ENCODE assay signal across 8 cellular contexts in the genomic region with DNA sequence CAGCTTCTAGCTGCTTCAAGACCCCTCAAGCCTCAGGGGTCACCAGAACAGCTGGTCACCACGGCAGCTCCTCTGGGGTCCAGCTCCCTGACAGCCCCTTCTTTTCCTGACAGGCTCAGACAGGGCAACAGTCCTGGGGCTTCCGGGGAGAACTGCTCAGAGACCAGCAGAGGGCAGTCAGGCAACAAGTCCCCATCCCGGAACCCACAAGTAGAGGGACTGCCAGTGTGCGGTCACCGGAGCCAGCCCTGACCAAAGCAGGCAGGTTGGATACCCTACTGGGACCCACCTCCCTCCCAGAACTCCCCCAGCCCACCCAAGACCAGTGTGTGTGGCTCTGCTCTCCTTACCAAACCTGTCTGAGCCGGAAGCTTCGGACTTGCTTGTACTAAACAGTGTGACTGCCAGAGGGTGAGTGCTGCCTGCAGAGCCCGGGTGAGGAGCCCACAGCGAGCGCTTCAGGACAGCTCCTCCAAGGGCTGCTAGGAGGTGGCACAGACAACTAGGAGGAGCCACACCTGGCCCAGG. TPM values are rescaled to one million over a fixed set of nuclear protein-coding genes. Genes with fewer than 3 reads are reported as not detected.
DNase-seq lines count a peak whose midpoint lies in the region; ATAC-seq and TF ChIP-seq lines count a peak whose summit lies in the region.

No MANE protein-coding gene starts in this region.

- H3K9me3 Mint-ChIP-seq in nephron progenitor cell: no peaks in the 10 kb centered on the region

- H3K36me3 ChIP-seq in KMS-11 (ENCODE audit: insufficient read depth) (no peaks in the 10 kb centered on the region), fibroblast of lung (ENCODE audit: control insufficient read depth, insufficient read depth, low read length) (no peaks in the 10 kb centered on the region), stomach (no peaks in the 10 kb centered on the region)

- ATAC-seq in GM19395 (IDR thresholded peaks at IDR 0.05; ENCODE audit: unreplicated experiment): peak; percentile 81

- no peak overlapping the region for H3K27ac Mint-ChIP-seq in nephron progenitor cell

- H3K4me3 ChIP-seq in KMS-11 (IDR thresholded peaks at IDR 0.05; ENCODE audit: insufficient read depth, low read depth, low read length) (no peak overlapping the region), fibroblast of lung (replicated peaks in 1 of 4; ENCODE audit: control extremely low read depth in 1 of 4, insufficient read depth in 1 of 4, low read depth in 3 of 4, low read length in 4 of 4) (no peak overlapping the region), stomach (peak overlapping the region in 2 of 4 donors; percentile 24 to 26)

- DNase-seq in RKO (ENCODE audit: low spot score) (peak; percentile 87), fibroblast of lung (ENCODE audit: low read depth in 2 of 2) (peak; percentile 63 to 83), nephron progenitor cell (peak; percentile 72), stomach (peak; percentile 75)
- DNase-seq in activated T-cell treated with anti-CD3 and anti-CD28 coated beads, Interleukin-2, amount 50 U/mL, for 48 hours: peak; percentile 77 to 80

- H3K36me3 Mint-ChIP-seq in nephron progenitor cell (ENCODE audit: low read depth): no peaks in the 10 kb centered on the region

- peaks cover 11% of the 10 kb centered on the region for H3K27me3 Mint-ChIP-seq in nephron progenitor cell (ENCODE audit: low read depth, poor library complexity)

- H3K4me1 Mint-ChIP-seq in nephron progenitor cell: peaks cover 22% of the 10 kb centered on the region

- intact Hi-C loops in stomach (cut with DNase I; ENCODE audit: low total_unique reads): loop anchor here (10.0 kb wide), 3 partner anchors 64 to 324 kb away; no protein-coding TSS in a partner anchor

- H3K27me3 ChIP-seq in KMS-11 (ENCODE audit: insufficient read depth, low read depth) (peaks cover 37% of the 10 kb centered on the region), fibroblast of lung (ENCODE audit: control insufficient read depth, insufficient read depth, low read length) (no peaks in the 10 kb centered on the region), stomach (peaks cover 0 to 19% (median 5%) of the 10 kb centered on the region in 3 donors)

- WGBS in stomach, 5 donors: 0 to 20% (median 19%) methylated on average over 2 to 10 of the region's 10 CpGs

- H3K9ac ChIP-seq in KMS-11: peak overlapping the region; percentile 32; the same call in 1 of the 2 replicates
- no peak overlapping the region for H3K9ac ChIP-seq in fibroblast of lung (ENCODE audit: insufficient read depth, low read length)

- peak overlapping the region; percentile 52; the same call in 1 of the 2 replicates for H3K4me2 ChIP-seq in KMS-11
- peak overlapping the region; percentile 35 for H3K4me2 ChIP-seq in fibroblast of lung (ENCODE audit: extremely low read depth, insufficient read depth, low read length)

- TF ChIP-seq POLR2A in stomach (IDR thresholded peaks at IDR 0.05): no peak

- TF ChIP-seq CTCF in C4-2B (conservative IDR thresholded peaks at IDR 0.05): peak; percentile 92
- TF ChIP-seq CTCF in KMS-11 (conservative IDR thresholded peaks at IDR 0.05; ENCODE audit: low read depth, low read length): peak; percentile 79
- TF ChIP-seq CTCF in fibroblast of lung (conservative IDR thresholded peaks at IDR 0.05 in 1 of 2, IDR thresholded peaks at IDR 0.05 in 1 of 2; ENCODE audit: low read depth in 1 of 2, low read length in 2 of 2): peak; percentile 87 to 92
- TF ChIP-seq CTCF in nephron progenitor cell (IDR thresholded peaks at IDR 0.05): peak; percentile 61
- peak in 5 of 7 experiments; percentile 42 to 69 (median 63) for TF ChIP-seq CTCF in stomach (IDR thresholded peaks at IDR 0.05)

- H2AFZ ChIP-seq in KMS-11 (ENCODE audit: low read depth) (peak overlapping the region; percentile 91), fibroblast of lung (ENCODE audit: low read length) (peak overlapping the region; percentile 69)

- H3K4me1 ChIP-seq in KMS-11 (ENCODE audit: low read depth, poor library complexity, severe bottlenecking): peaks cover 6% of the 10 kb centered on the region
- no peaks in the 10 kb centered on the region for H3K4me1 ChIP-seq in fibroblast of lung (ENCODE audit: control insufficient read depth, extremely low read depth, insufficient read depth, low read length)
- peaks cover 0 to 7% (median 4%) of the 10 kb centered on the region in 4 donors for H3K4me1 ChIP-seq in stomach

- no peak for TF ChIP-seq EP300 in stomach (IDR thresholded peaks at IDR 0.05)

- H3K79me2 ChIP-seq in KMS-11 (ENCODE audit: insufficient read depth, low read depth) (no peaks in the 10 kb centered on the region), fibroblast of lung (ENCODE audit: control insufficient read depth, insufficient read depth, low read length) (no peaks in the 10 kb centered on the region)

- H3K27ac ChIP-seq in C4-2B (peak overlapping the region; percentile 25), KMS-11 (no peak overlapping the region), fibroblast of lung (ENCODE audit: insufficient read depth, low read length) (no peak overlapping the region), stomach (no peak overlapping the region)

- H4K20me1 ChIP-seq in KMS-11 (ENCODE audit: insufficient read depth): no peaks in the 10 kb centered on the region
- H4K20me1 ChIP-seq in fibroblast of lung (ENCODE audit: control insufficient read depth, extremely low read depth, insufficient read depth, low read length): no peaks in the 10 kb centered on the region

- no peaks in the 10 kb centered on the region for H3K9me3 ChIP-seq in fibroblast of lung (ENCODE audit: control insufficient read depth, insufficient read depth, low read depth, low read length)
- no peaks in the 10 kb centered on the region for H3K9me3 ChIP-seq in stomach

- H3K4me3 Mint-ChIP-seq in nephron progenitor cell: no peak overlapping the region

RNA-seq across cellular contexts. Expression of a gene that starts 40.3 kb away (rescaled TPM):
- total RNA-seq in fibroblast of lung (59.8 and 90.0 TPM in 2 replicates), stomach (10 to 100 TPM; 35.7 to 86.9 (median 52.0) TPM)
- polyA plus RNA-seq in fibroblast of lung (96.4 and 99.0 TPM in 2 replicates), stomach (10 to 100 TPM; 35.3 to 58.7 (median 52.4) TPM)
- 114 and 119 TPM in 2 replicates for polyA plus RNA-seq in fibroblast of lung (2012)
- polyA minus RNA-seq in fibroblast of lung (ENCODE audit: low replicate concordance): 247 and 273 TPM in 2 replicates

RNA-seq across cellular contexts. Expression of a gene that starts 51.8 kb away (rescaled TPM):
- total RNA-seq in fibroblast of lung (0.77 and 1.7 TPM in 2 replicates), stomach (under 1 TPM in 1 of 5 donors, not detected in 4; 0.55 TPM)
- polyA plus RNA-seq in fibroblast of lung (0.14 and 0.18 TPM in 2 replicates), stomach (1 to 10 TPM in 2 of 3 donors, under 1 TPM in 1; 0.80 to 1.9 (median 1.4) TPM)
- polyA plus RNA-seq in fibroblast of lung (2012): 0.69 and 0.80 TPM in 2 replicates
- polyA minus RNA-seq in fibroblast of lung (ENCODE audit: low replicate concordance): not detected in 2 replicates
